24 cellular contexts compared by ENCODE assay signal in the genomic region with DNA sequence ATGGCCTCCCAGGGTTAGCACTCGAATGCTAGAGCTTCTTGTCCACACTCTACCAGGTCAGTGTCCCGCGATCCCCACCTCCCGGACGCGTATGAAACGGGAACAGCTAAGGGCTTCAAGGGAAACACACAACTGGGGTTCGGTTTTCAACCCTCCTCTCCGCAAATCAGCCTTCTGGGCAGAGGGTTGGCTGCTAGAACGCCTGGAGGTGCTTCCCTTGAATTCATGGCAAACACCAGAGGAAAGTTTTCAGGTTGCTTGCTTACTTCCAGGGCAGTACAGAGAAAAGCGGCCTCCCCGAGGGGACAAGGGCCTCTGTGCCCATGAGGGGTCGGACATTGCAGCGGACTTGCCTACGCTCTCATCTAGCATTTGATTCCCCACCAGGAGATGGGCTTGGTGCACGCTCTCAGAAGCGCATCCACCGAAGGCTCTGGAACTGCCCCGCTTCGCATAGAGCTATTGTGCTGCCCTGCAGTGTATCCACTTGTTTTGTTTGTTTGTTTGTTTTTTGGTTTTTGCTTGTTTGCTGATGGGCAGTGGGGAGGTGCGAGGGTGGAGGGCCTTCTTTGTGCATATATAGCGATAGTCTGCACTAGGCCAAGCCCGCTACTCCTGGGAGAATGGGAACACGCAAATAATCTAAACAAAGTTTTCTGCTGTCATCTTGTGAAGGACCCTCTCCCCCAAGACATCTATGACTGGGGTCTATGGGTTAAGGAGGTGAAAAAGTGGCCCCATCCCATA. TPM values are rescaled to one million over a fixed set of nuclear protein-coding genes. Genes with fewer than 3 reads are reported as not detected.
A peak's percentile ranks its signal among the peaks of the same experiment; 100 is the strongest.
DNase-seq lines count a peak whose midpoint lies in the region; FAIRE-seq and TF ChIP-seq lines count a peak whose summit lies in the region.
"Had no signal": no experiment of that assay in that cellular context is flagged by ENCODE, and none has a peak within 500 bp of the region (broad histone marks: within the 10 kb centered on the region; RNA-seq: fewer than 3 reads in every experiment).

No MANE protein-coding gene starts in this region.

- H3K36me3 Mint-ChIP-seq in Caco-2 (ENCODE audit: insufficient read depth, unreplicated experiment) = no peaks in the 10 kb centered on the region
- no peaks in the 10 kb centered on the region for H3K36me3 Mint-ChIP-seq in neural crest cell (ENCODE audit: low read depth)
- H3K36me3 Mint-ChIP-seq: activated naive CD8-positive, alpha-beta T cell; CD4-positive, CD25-positive, alpha-beta regulatory T cell had no signal

- H3K4me3 Mint-ChIP-seq in Caco-2 (ENCODE audit: unreplicated experiment) (peak overlapping the region; percentile 48), neural crest cell (peak overlapping the region; percentile 29)
- H3K4me3 Mint-ChIP-seq: activated CD4-positive, alpha-beta memory T cell treated with anti-CD3 and anti-CD28 coated beads, Interleukin-2, amount 10 ng/mL, durations not matched to agents 7 days and 5 days had no signal

- FAIRE-seq in endothelial cell of umbilical vein (lab: Jason Lieb, UNC) = no peak
- FAIRE-seq: keratinocyte had no signal

- BruUV-seq in Caco-2 (replicated peaks; lab: Mats Ljungman, UMichigan) = no TSS peak
- BruUV-seq in endothelial cell of umbilical vein (replicated peaks; lab: Mats Ljungman, UMichigan) = no TSS peak

- TF ChIP-seq CTCF in Caco-2 (IDR thresholded peaks at IDR 0.05; ENCODE audit: insufficient read depth in 1 of 2, low read depth in 1 of 2, low read length in 1 of 2, severe bottlenecking in 1 of 2, unreplicated experiment in 1 of 2) = no peak
- no peak for TF ChIP-seq CTCF in endothelial cell of umbilical vein (IDR thresholded peaks at IDR 0.05; ENCODE audit: extremely low read depth in 1 of 2, insufficient read depth in 1 of 2, low read depth in 1 of 2, low read length in 2 of 2)
- TF ChIP-seq CTCF in neural crest cell (conservative IDR thresholded peaks at IDR 0.05) = no peak

- no peak for TF ChIP-seq POLR2A in endothelial cell of umbilical vein (IDR thresholded peaks at IDR 0.05; ENCODE audit: low read depth, low read length)

- no peaks in the 10 kb centered on the region for H3K9me1 ChIP-seq in endothelial cell of umbilical vein (replicated peaks; ENCODE audit: control insufficient read depth, extremely low read depth, insufficient read depth, low read length)

- H3K4me3 ChIP-seq in Caco-2 (ENCODE audit: low read depth, low read length) = no peak overlapping the region
- no peak overlapping the region for H3K4me3 ChIP-seq in H7 (ENCODE audit: insufficient read depth, low read depth, low read length)
- H3K4me3 ChIP-seq in endothelial cell of umbilical vein (replicated peaks in 1 of 3; ENCODE audit: insufficient read depth in 1 of 3, low read depth in 1 of 3, low read length in 3 of 3) = no peak overlapping the region

- H3K27ac ChIP-seq in endothelial cell of umbilical vein (ENCODE audit: insufficient read depth, low read depth, low read length) = no peak overlapping the region
- H3K27ac ChIP-seq: tibial artery had no signal

- no peak overlapping the region for H3K9ac ChIP-seq in endothelial cell of umbilical vein (replicated peaks; ENCODE audit: extremely low read depth, insufficient read depth, low read length)

- H3K27me3 ChIP-seq in Caco-2 (replicated peaks; ENCODE audit: control insufficient read depth, insufficient read depth, low read length) = no peaks in the 10 kb centered on the region; the same call in 1 of the 2 replicates
- H3K27me3 ChIP-seq in H7 (ENCODE audit: control insufficient read depth, insufficient read depth, low read length) = peaks cover 99% of the 10 kb centered on the region
- H3K27me3 ChIP-seq in endothelial cell of umbilical vein (ENCODE audit: control insufficient read depth in 2 of 2, insufficient read depth in 2 of 2, low read length in 2 of 2) = peaks cover 83 to 98% of the 10 kb centered on the region in 2 experiments

- dilution Hi-C loops in endothelial cell of umbilical vein (cut with MboI; ENCODE audit: extremely low pct_ligation_motif_present, low sequenced_read_pairs) = no loop called here

- H2AFZ ChIP-seq in endothelial cell of umbilical vein (ENCODE audit: low read depth, low read length) = no peak overlapping the region

- H3K4me2 ChIP-seq in endothelial cell of umbilical vein (ENCODE audit: insufficient read depth, low read length) = no peak overlapping the region

- H4K20me1 ChIP-seq in endothelial cell of umbilical vein (replicated peaks; ENCODE audit: control insufficient read depth, extremely low read depth, insufficient read depth, low read length) = no peaks in the 10 kb centered on the region

- CTCF ChIA-PET in Caco-2 (lab: Charles Lee) (no interaction called here), endothelial cell of umbilical vein (lab: Charles Lee) (no interaction called here)

- H3K79me2 ChIP-seq in endothelial cell of umbilical vein (ENCODE audit: control insufficient read depth, insufficient read depth, low read length) = no peaks in the 10 kb centered on the region

- POLR2A ChIA-PET in Caco-2 (lab: Charles Lee) (no interaction called here), endothelial cell of umbilical vein (lab: Charles Lee) (no interaction called here)

- H3K27ac Mint-ChIP-seq in Caco-2 (ENCODE audit: unreplicated experiment) (no peak overlapping the region), neural crest cell (ENCODE audit: unreplicated experiment) (no peak overlapping the region)
- H3K27ac Mint-ChIP-seq: activated CD4-positive, alpha-beta memory T cell treated with anti-CD3 and anti-CD28 coated beads, Interleukin-2, amount 10 ng/mL, durations not matched to agents 7 days and 5 days; activated naive CD8-positive, alpha-beta T cell had no signal

- no peaks in the 10 kb centered on the region for H3K9me3 ChIP-seq in Caco-2
- H3K9me3 ChIP-seq in endothelial cell of umbilical vein (replicated peaks; ENCODE audit: control insufficient read depth, insufficient read depth, low read length) = no peaks in the 10 kb centered on the region
- H3K9me3 ChIP-seq: tibial artery had no signal

- intact Hi-C loops in Caco-2 (cut with micrococcal nuclease; ENCODE audit: unreplicated experiment) = no loop called here
- intact Hi-C loops in endothelial cell of umbilical vein (cut with micrococcal nuclease) = no loop called here

- no peaks in the 10 kb centered on the region for H3K36me3 ChIP-seq in Caco-2 (ENCODE audit: control insufficient read depth, insufficient read depth, low read length)
- H3K36me3 ChIP-seq in H7 (replicated peaks; ENCODE audit: control insufficient read depth, insufficient read depth, low read length) = no peaks in the 10 kb centered on the region
- H3K36me3 ChIP-seq in endothelial cell of umbilical vein (ENCODE audit: control insufficient read depth in 2 of 2, extremely low read depth in 1 of 2, insufficient read depth in 2 of 2, low read length in 2 of 2) = no peaks in the 10 kb centered on the region
- H3K36me3 ChIP-seq: tibial artery had no signal

- H3K27me3 Mint-ChIP-seq in Caco-2 (ENCODE audit: insufficient read depth, unreplicated experiment) = peaks cover 6% of the 10 kb centered on the region
- peaks cover 94% of the 10 kb centered on the region for H3K27me3 Mint-ChIP-seq in neural crest cell (ENCODE audit: low read depth)

- no peak for DNase-seq in Caco-2
- peak; percentile 49 for DNase-seq in H7
- DNase-seq in endothelial cell of umbilical vein (ENCODE audit: low read depth, low spot score) = no peak
- no peak for DNase-seq in neural crest cell (ENCODE audit: low read depth, low spot score)
- DNase-seq in NCI-H524 (lab: John Stamatoyannopoulos, UW) = no peak
- DNase-seq in cerebellar nuclear complex (lab: John Stamatoyannopoulos, UW) = no peak
- DNase-seq in SHP77 (lab: John Stamatoyannopoulos, UW) = no peak
- DNase-seq: activated CD4-positive, alpha-beta memory T cell treated with anti-CD3 and anti-CD28 coated beads, Interleukin-2, amount 10 ng/mL, durations not matched to agents 7 days and 5 days; activated T-cell treated with anti-CD3 and anti-CD28 coated beads, Interleukin-2, amount 50 U/mL, for 24 hours; CD4-positive, CD25-positive, alpha-beta regulatory T cell; cortex of kidney; GDM1; hippocampal formation; NCI-H1436; NCI-H526 treated with DMSO at 0.1 percent for 48 hours; posterior cingulate gyrus; stimulated activated naive CD4-positive, alpha-beta T cell treated with Interleukin-2 at 50 U/mL for 16 hours; SW 1271; tibial artery had no signal

- H3K4me1 ChIP-seq in Caco-2 = no peaks in the 10 kb centered on the region
- no peaks in the 10 kb centered on the region for H3K4me1 ChIP-seq in endothelial cell of umbilical vein (ENCODE audit: control insufficient read depth, extremely low read depth, insufficient read depth, low read length)

- H3K9me3 Mint-ChIP-seq in Caco-2 (ENCODE audit: unreplicated experiment) (no peaks in the 10 kb centered on the region), neural crest cell (no peaks in the 10 kb centered on the region)
- H3K9me3 Mint-ChIP-seq: activated CD4-positive, alpha-beta memory T cell treated with anti-CD3 and anti-CD28 coated beads, Interleukin-2, amount 10 ng/mL, durations not matched to agents 7 days and 5 days; activated T-cell treated with anti-CD3 and anti-CD28 coated beads, Interleukin-2, amount 50 U/mL, for 24 hours had no signal

- no peaks in the 10 kb centered on the region for H3K4me1 Mint-ChIP-seq in Caco-2 (ENCODE audit: low read depth, unreplicated experiment)
- H3K4me1 Mint-ChIP-seq in neural crest cell = peaks cover 23% of the 10 kb centered on the region

TF ChIP-seq in endothelial cell of umbilical vein, 7 proteins besides CTCF, POLR2A, EP300 and RAD21:
- peak; percentile 90 for TF ChIP-seq EZH2 (IDR thresholded peaks at IDR 0.05; ENCODE audit: borderline replicate concordance, low read depth, low read length, severe bottlenecking)
- no peak for TF ChIP-seq MYC (IDR thresholded peaks at IDR 0.05; ENCODE audit: low read depth, low read length)

RNA-seq across cellular contexts. Expression of a gene that starts 1.3 kb away (rescaled TPM):
- total RNA-seq in Caco-2 (2022) (not detected in 2 replicates), endothelial cell of umbilical vein (not detected in 2 replicates), neural crest cell (not detected in 2 replicates)
- not detected in 2 replicates for total RNA-seq in H7 (2014; rRNA removed; shearing (Covaris generic))
- polyA plus RNA-seq in endothelial cell of umbilical vein = not detected in 2 replicates
- not detected in 2 replicates for polyA plus RNA-seq in endothelial cell of umbilical vein (2011; cell fraction: cytosol; rRNA removed)
- polyA plus RNA-seq in endothelial cell of umbilical vein (2011; cell fraction: nucleus; rRNA removed) = not detected in 2 replicates
- not detected in 2 replicates for polyA plus RNA-seq in endothelial cell of umbilical vein (2012)
- polyA minus RNA-seq in endothelial cell of umbilical vein = not detected in 2 replicates
- polyA minus RNA-seq in endothelial cell of umbilical vein (2011; cell fraction: cytosol; rRNA and poly(A)+ RNA removed) = not detected
- not detected in 2 replicates for polyA minus RNA-seq in endothelial cell of umbilical vein (2011; cell fraction: nucleus; rRNA and poly(A)+ RNA removed)
- total RNA-seq: activated CD4-positive, alpha-beta memory T cell treated with anti-CD3 and anti-CD28 coated beads, Interleukin-2, amount 10 ng/mL, durations not matched to agents 7 days and 5 days; CD4-positive, CD25-positive, alpha-beta regulatory T cell; fibroblast of villous mesenchyme; lung microvascular endothelial cell; M059J had no signal
- polyA plus RNA-seq: CD4-positive, CD25-positive, alpha-beta regulatory T cell; keratinocyte had no signal
